18 cellular contexts compared by ENCODE assay signal in genomic region chr10:12875100-12875499, GRCh38.
DNase-seq lines count a peak whose midpoint lies in the region; ATAC-seq and TF ChIP-seq lines count a peak whose summit lies in the region.
"Had no signal": no experiment of that assay in that cellular context is flagged by ENCODE, and none has a peak within 500 bp of the region (broad histone marks: within the 10 kb centered on the region; RNA-seq: fewer than 3 reads in every experiment).

No MANE protein-coding gene starts in this region.

- ATAC-seq in Right ventricle myocardium inferior: peak; percentile 48
- ATAC-seq in left ventricle myocardium superior: no peak
- ATAC-seq in HG03135 (IDR thresholded peaks at IDR 0.05; ENCODE audit: unreplicated experiment): no peak
- ATAC-seq: A549; HCT116; stimulated activated naive CD8-positive, alpha-beta T cell treated with anti-CD3 and anti-CD28 coated beads, Interleukin-15, Interleukin-2, amounts not matched to agents 100 U/mL and 50 U/mL, for 24 hours had no signal

- H3K4me1 ChIP-seq in adipocyte (ENCODE audit: control insufficient read depth, insufficient read depth, low read length): peaks cover 3% of the 10 kb centered on the region
- no peaks in the 10 kb centered on the region for H3K4me1 ChIP-seq in hepatocyte (ENCODE audit: insufficient read depth)
- H3K4me1 ChIP-seq in tibial artery: peaks cover 0 to 33% (median 19%) of the 10 kb centered on the region in 4 donors
- H3K4me1 ChIP-seq: A549 had no signal

- H3K27me3 ChIP-seq in adipocyte (replicated peaks; ENCODE audit: control insufficient read depth, insufficient read depth, low read length): peaks cover 44% of the 10 kb centered on the region
- H3K27me3 ChIP-seq in hepatocyte: no peaks in the 10 kb centered on the region
- no peaks in the 10 kb centered on the region for H3K27me3 ChIP-seq in tibial artery
- H3K27me3 ChIP-seq: breast epithelium had no signal

- H4K20me1 ChIP-seq in hepatocyte (ENCODE audit: insufficient read depth, poor library complexity, severe bottlenecking): no peaks in the 10 kb centered on the region

- no peak overlapping the region for H3K4me2 ChIP-seq in hepatocyte
- H3K4me2 ChIP-seq: A549 had no signal

- WGBS in hepatocyte (ENCODE audit: low lambda C conversion rate, missing lambda C conversion rate): 68% methylated on average over 5 of the region's 5 CpGs

- H3K9me2 ChIP-seq in hepatocyte (replicated peaks; ENCODE audit: insufficient read depth): no peaks in the 10 kb centered on the region

- TF ChIP-seq CTCF in hepatocyte (IDR thresholded peaks at IDR 0.05; ENCODE audit: poor library complexity) (no peak), tibial artery (IDR thresholded peaks at IDR 0.05) (no peak)

- H3K9me3 ChIP-seq in adipocyte (ENCODE audit: control insufficient read depth, low read length): peaks cover 5% of the 10 kb centered on the region
- no peaks in the 10 kb centered on the region for H3K9me3 ChIP-seq in hepatocyte (ENCODE audit: low read depth)
- no peaks in the 10 kb centered on the region for H3K9me3 ChIP-seq in tibial artery
- H3K9me3 ChIP-seq: A549, breast epithelium had no signal

- H3K9ac ChIP-seq in adipocyte (ENCODE audit: low read length): no peak overlapping the region

- H2AFZ ChIP-seq in hepatocyte: no peak overlapping the region

- DNase-seq in Right ventricle myocardium inferior (ENCODE audit: missing footprints) (no peak), left ventricle myocardium superior (no peak), adipocyte (ENCODE audit: low read depth) (peak; percentile 79), hepatocyte (ENCODE audit: low spot score) (peak; percentile 22), tibial artery (peak; percentile 69 to 79), NOMO-1 (lab: John Stamatoyannopoulos, UW; ENCODE audit: unreplicated experiment in 2 of 2) (no peak), RPMI8226 (no peak)
- DNase-seq: activated CD4-positive, alpha-beta T cell treated with anti-CD3 and anti-CD28 coated beads, Interleukin-2, amount 50 U/mL, for 1 hour; activated naive CD4-positive, alpha-beta T cell treated with anti-CD3 and anti-CD28 coated beads, Interleukin-2, amount 50 U/mL, for 16 hours; activated T-cell treated with anti-CD3 and anti-CD28 coated beads for 4 hours; CD4-positive, CD25-positive, alpha-beta regulatory T cell; head of caudate nucleus; NCI-H2029; stimulated activated naive CD8-positive, alpha-beta T cell treated with anti-CD3 and anti-CD28 coated beads, Interleukin-15, Interleukin-2, amounts not matched to agents 100 U/mL and 50 U/mL, for 24 hours had no signal

- H3K79me2 ChIP-seq in hepatocyte: no peaks in the 10 kb centered on the region

- H3K4me3 ChIP-seq in adipocyte (ENCODE audit: low read length): no peak overlapping the region
- no peak overlapping the region for H3K4me3 ChIP-seq in hepatocyte
- H3K4me3 ChIP-seq in tibial artery: no peak overlapping the region
- H3K4me3 ChIP-seq: A549, breast epithelium had no signal

- intact Hi-C loops in Right ventricle myocardium inferior (cut with DNase I) (no loop called here), left ventricle myocardium superior (cut with micrococcal nuclease) (no loop called here), tibial artery (cut with DNase I; ENCODE audit: low total_unique reads) (no loop called here)

- no peak overlapping the region for H3K27ac ChIP-seq in hepatocyte
- H3K27ac ChIP-seq in tibial artery: peak overlapping the region; percentile 38 to 56
- H3K27ac ChIP-seq: A549 had no signal

- H3K36me3 ChIP-seq in adipocyte (ENCODE audit: control insufficient read depth, insufficient read depth, low read length, severe bottlenecking) (no peaks in the 10 kb centered on the region), hepatocyte (replicated peaks; ENCODE audit: insufficient read depth, low read depth) (no peaks in the 10 kb centered on the region), tibial artery (no peaks in the 10 kb centered on the region)
- H3K36me3 ChIP-seq: breast epithelium had no signal

Comparison
In these comparisons a context has a peak if more than half of its experiments do, and no peak if none do; other contexts are left out.
1. DNase-seq: peak in adipocyte (single experiment), hepatocyte (single experiment) and tibial artery (2 of 2); none in Right ventricle myocardium inferior (single experiment), left ventricle myocardium superior (single experiment), NOMO-1 (0 of 2) and RPMI8226 (single experiment).